ENCODE assay signal across 22 cellular contexts in genomic region chr20:35006531-35006971, GRCh38. TPM values are rescaled to one million over a fixed set of nuclear protein-coding genes. Genes with fewer than 3 reads are reported as not detected.
DNase-seq lines count a peak whose midpoint lies in the region; ATAC-seq and TF ChIP-seq lines count a peak whose summit lies in the region.
"Had no signal": no experiment of that assay in that cellular context is flagged by ENCODE, and none has a peak within 500 bp of the region (broad histone marks: within the 10 kb centered on the region; RNA-seq: fewer than 3 reads in every experiment).

No MANE protein-coding gene starts in this region.

- POLR2A ChIA-PET in Caco-2 (lab: Charles Lee) (interaction anchor here (0.6 kb wide), 1 partner anchor 96 kb away, joined by 4 read pairs; no protein-coding TSS in a partner anchor), HCT116 (lab: Charles Lee) (no interaction called here)

- peaks cover 44% of the 10 kb centered on the region for H3K36me3 ChIP-seq in Caco-2 (ENCODE audit: control insufficient read depth, insufficient read depth, low read length)
- H3K36me3 ChIP-seq in HCT116 (ENCODE audit: control insufficient read depth in 1 of 2, insufficient read depth in 2 of 2, low read length in 2 of 2) = peaks cover 28 to 40% of the 10 kb centered on the region in 2 experiments
- H3K36me3 ChIP-seq in psoas muscle (ENCODE audit: insufficient read depth in 1 of 2, low read depth in 1 of 2) = peaks cover 5 to 98% of the 10 kb centered on the region in 2 donors
- H3K36me3 ChIP-seq in GM23338 (ENCODE audit: insufficient read depth) = peaks cover 19% of the 10 kb centered on the region

- H3K4me1 ChIP-seq in Caco-2 (no peaks in the 10 kb centered on the region), HCT116 (ENCODE audit: control insufficient read depth in 1 of 2, insufficient read depth in 2 of 2, low read length in 2 of 2) (no peaks in the 10 kb centered on the region), psoas muscle (peaks cover 17% of the 10 kb centered on the region), GM23338 (ENCODE audit: insufficient read depth) (no peaks in the 10 kb centered on the region)
- H3K4me1 ChIP-seq: upper lobe of left lung had no signal

- no TSS peak for BruUV-seq in Caco-2 (replicated peaks; lab: Mats Ljungman, UMichigan)
- TSS peak; percentile 18 for BruUV-seq in HCT116 (replicated peaks; lab: Mats Ljungman, UMichigan)

- no peaks in the 10 kb centered on the region for H3K9me3 Mint-ChIP-seq in Caco-2 (ENCODE audit: unreplicated experiment)
- no peaks in the 10 kb centered on the region for H3K9me3 Mint-ChIP-seq in GM23338
- H3K9me3 Mint-ChIP-seq: CD4-positive, alpha-beta T cell; IgD-negative memory B cell had no signal

- H3K4me2 ChIP-seq in HCT116 (ENCODE audit: low read length) (no peak overlapping the region), GM23338 (no peak overlapping the region)

- no peaks in the 10 kb centered on the region for H3K27me3 Mint-ChIP-seq in Caco-2 (ENCODE audit: insufficient read depth, unreplicated experiment)
- H3K27me3 Mint-ChIP-seq in GM23338 (ENCODE audit: insufficient read depth, low read depth, poor library complexity) = peaks cover 15% of the 10 kb centered on the region
- H3K27me3 Mint-ChIP-seq: CD4-positive, alpha-beta T cell; IgD-negative memory B cell had no signal

- no peaks in the 10 kb centered on the region for H3F3A ChIP-seq in GM23338 (replicated peaks; ENCODE audit: low read depth)

- no peak overlapping the region for H3K4me3 ChIP-seq in Caco-2 (ENCODE audit: low read depth, low read length)
- H3K4me3 ChIP-seq in HCT116 (replicated peaks in 1 of 2; ENCODE audit: low read depth in 1 of 2, low read length in 2 of 2) = no peak overlapping the region
- H3K4me3 ChIP-seq in psoas muscle = no peak overlapping the region
- H3K4me3 ChIP-seq in GM23338 = no peak overlapping the region
- H3K4me3 ChIP-seq: body of pancreas, upper lobe of left lung had no signal

- H2AFZ ChIP-seq in HCT116 (ENCODE audit: low read depth, low read length, poor library complexity, severe bottlenecking) (no peak overlapping the region), GM23338 (no peak overlapping the region)

- WGBS in psoas muscle, 3 donors = 82 to 89% (median 84%) methylated on average over 4 of the region's 4 CpGs

- TF ChIP-seq POLR2A in HCT116 (IDR thresholded peaks at IDR 0.05; ENCODE audit: borderline replicate concordance, extremely low read depth, insufficient read depth, insufficient read length) = no peak

- H3K9me2 ChIP-seq in HCT116 (ENCODE audit: insufficient read depth) = no peaks in the 10 kb centered on the region
- H3K9me2 ChIP-seq in GM23338 (ENCODE audit: insufficient read depth) = no peaks in the 10 kb centered on the region

- intact Hi-C loops in Caco-2 (cut with micrococcal nuclease; ENCODE audit: unreplicated experiment) (no loop called here), HCT116 (cut with micrococcal nuclease) (no loop called here), left cardiac atrium (cut with DNase I) (no loop called here), psoas muscle (cut with DNase I) (no loop called here)

- RAD21 ChIA-PET in HCT116 (lab: Charles Lee; ENCODE audit: low non-redundant PET in 1 of 2, low total read pairs in 2 of 2, uncharacterized antibody in 2 of 2, unreplicated experiment in 2 of 2) = no interaction called here

- H3K9me3 ChIP-seq in Caco-2 (no peaks in the 10 kb centered on the region), HCT116 (ENCODE audit: control insufficient read depth in 1 of 2, insufficient read depth in 1 of 2, low read depth in 1 of 2, low read length in 2 of 2) (no peaks in the 10 kb centered on the region), psoas muscle (no peaks in the 10 kb centered on the region)
- H3K9me3 ChIP-seq: body of pancreas, upper lobe of left lung had no signal

- H3K27ac ChIP-seq in HCT116 (ENCODE audit: low read depth, low read length) = no peak overlapping the region
- H3K27ac ChIP-seq in psoas muscle = no peak overlapping the region
- no peak overlapping the region for H3K27ac ChIP-seq in GM23338 (ENCODE audit: low read depth)
- H3K27ac ChIP-seq: body of pancreas, epithelial cell of prostate, upper lobe of left lung had no signal

- no peaks in the 10 kb centered on the region for H3K27me3 ChIP-seq in Caco-2 (replicated peaks; ENCODE audit: control insufficient read depth, insufficient read depth, low read length)
- H3K27me3 ChIP-seq in HCT116 (ENCODE audit: insufficient read depth, low read length) = no peaks in the 10 kb centered on the region
- H3K27me3 ChIP-seq in psoas muscle (ENCODE audit: insufficient read depth in 3 of 3, low read length in 2 of 3) = no peaks in the 10 kb centered on the region
- no peaks in the 10 kb centered on the region for H3K27me3 ChIP-seq in GM23338 (ENCODE audit: insufficient read depth)
- H3K27me3 ChIP-seq: body of pancreas, upper lobe of left lung had no signal

- no peaks in the 10 kb centered on the region for H4K20me1 ChIP-seq in HCT116 (ENCODE audit: insufficient read depth)
- H4K20me1 ChIP-seq in GM23338 (replicated peaks; ENCODE audit: insufficient read depth) = peaks cover 2% of the 10 kb centered on the region; the same call in 1 of the 2 replicates

- TF ChIP-seq RAD21 in HCT116 (IDR thresholded peaks at IDR 0.05; ENCODE audit: low read depth) = no peak

- H3K4me1 Mint-ChIP-seq in Caco-2 (ENCODE audit: low read depth, unreplicated experiment) (no peaks in the 10 kb centered on the region), GM23338 (peaks cover 2% of the 10 kb centered on the region; the same call in 2 of the 3 replicates)
- H3K4me1 Mint-ChIP-seq: IgD-negative memory B cell had no signal

- H3K27ac Mint-ChIP-seq in Caco-2 (ENCODE audit: unreplicated experiment) (no peak overlapping the region), GM23338 (no peak overlapping the region)
- H3K27ac Mint-ChIP-seq: CD4-positive, alpha-beta T cell had no signal

- TF ChIP-seq CTCF in Caco-2 (IDR thresholded peaks at IDR 0.05; ENCODE audit: insufficient read depth in 1 of 2, low read depth in 1 of 2, low read length in 1 of 2, severe bottlenecking in 1 of 2, unreplicated experiment in 1 of 2) (no peak), HCT116 (IDR thresholded peaks at IDR 0.05 in 2 of 3, conservative IDR thresholded peaks at IDR 0.05 in 1 of 3; ENCODE audit: borderline replicate concordance in 1 of 3, insufficient read depth in 1 of 3, low read depth in 2 of 3, low read length in 2 of 3) (no peak), psoas muscle (IDR thresholded peaks at IDR 0.05) (no peak), GM23338 (conservative IDR thresholded peaks at IDR 0.05; ENCODE audit: low read depth in 2 of 2) (no peak)

- CTCF ChIA-PET in Caco-2 (lab: Charles Lee) (interaction anchor here (1.2 kb wide), 1 partner anchor 176 kb away, joined by 4 read pairs; no protein-coding TSS in a partner anchor), HCT116 (lab: Charles Lee) (no interaction called here)

- H3K9ac ChIP-seq in HCT116 (ENCODE audit: low read length) = no peak overlapping the region

- no peaks in the 10 kb centered on the region for H3K79me2 ChIP-seq in HCT116 (ENCODE audit: insufficient read depth, low read length)
- no peaks in the 10 kb centered on the region for H3K79me2 ChIP-seq in GM23338 (replicated peaks; ENCODE audit: insufficient read depth)

- H3K36me3 Mint-ChIP-seq in Caco-2 (ENCODE audit: insufficient read depth, unreplicated experiment) (peaks cover 95% of the 10 kb centered on the region), GM23338 (ENCODE audit: low read depth) (peaks cover 76% of the 10 kb centered on the region)
- H3K36me3 Mint-ChIP-seq: IgD-negative memory B cell had no signal

- ATAC-seq in HCT116 (no peak), left cardiac atrium (no peak), psoas muscle (no peak), GM23338 (no peak)
- ATAC-seq: body of pancreas; stimulated activated naive CD8-positive, alpha-beta T cell treated with anti-CD3 and anti-CD28 coated beads, Interleukin-15, Interleukin-2, amounts not matched to agents 100 U/mL and 50 U/mL, for 24 hours had no signal

- peak; percentile 27 to 53 for DNase-seq in Caco-2
- no peak for DNase-seq in HCT116 (ENCODE audit: low read depth, low spot score)
- peak; percentile 6 for DNase-seq in left cardiac atrium
- peak; percentile 0 to 43 for DNase-seq in psoas muscle
- no peak for DNase-seq in GM23338 (ENCODE audit: low spot score)
- no peak for DNase-seq in NCI-H510A (lab: John Stamatoyannopoulos, UW)
- DNase-seq in foreskin melanocyte = no peak
- DNase-seq in amniotic stem cell (lab: John Stamatoyannopoulos, UW) = no peak
- DNase-seq: activated CD4-positive, alpha-beta T cell treated with anti-CD3 and anti-CD28 coated beads for 4 hours; activated naive CD4-positive, alpha-beta T cell treated with Interleukin-2 at 50 U/mL for 16 hours; foreskin fibroblast; GF-D8; hippocampal formation; mammary epithelial cell; NCI-H526 treated with DMSO at 0.1 percent for 48 hours; stimulated activated CD4-positive, alpha-beta T cell treated with anti-CD3 and anti-CD28 coated beads, Interleukin-1b, Interleukin-23, amount 100 ng/mL, for 48 hours; stimulated activated naive CD8-positive, alpha-beta T cell treated with anti-CD3 and anti-CD28 coated beads, Interleukin-15, Interleukin-2, amounts not matched to agents 100 U/mL and 50 U/mL, for 24 hours; upper lobe of left lung had no signal

- H3K4me3 Mint-ChIP-seq in Caco-2 (ENCODE audit: unreplicated experiment) (no peak overlapping the region), GM23338 (no peak overlapping the region)
- H3K4me3 Mint-ChIP-seq: CD4-positive, alpha-beta T cell had no signal

TF ChIP-seq in HCT116, 20 proteins besides CTCF, POLR2A, EP300 and RAD21 (continues in another document):
- TF ChIP-seq CBX3 (IDR thresholded peaks at IDR 0.05; ENCODE audit: low read depth) = no peak

RNA-seq across cellular contexts. Expression of gene MYH7B, which starts 50.9 kb away (rescaled TPM):
- total RNA-seq in Caco-2 (2022) = 1.9 and 2.5 TPM in 2 replicates
- 0.74 TPM for total RNA-seq in HCT116 (2021; ENCODE audit: unreplicated experiment)
- 0.47 and 0.90 TPM in 2 replicates for polyA plus RNA-seq in HCT116 (2012)
- 10 to 100 TPM; 82.3 to 89.0 TPM for total RNA-seq in left cardiac atrium
- total RNA-seq in psoas muscle = 100 to 1,000 TPM in 1 of 4 donors, 10 to 100 TPM in 3; 10.6 to 101 (median 22.1) TPM
- polyA plus RNA-seq in psoas muscle = 10 to 100 TPM in 1 of 3 donors, 1 to 10 TPM in 2; 5.7 to 15.0 (median 6.4) TPM
- 0.10 and 0.78 TPM in 2 replicates for total RNA-seq in GM23338 (2014; rRNA removed; shearing (Covaris generic))
- polyA plus RNA-seq in GM23338 (2016; fragmentation: Nextera tagmentation; extraction: Ambion mirVana) = 1.0 and 1.1 TPM in 2 replicates

RNA-seq across cellular contexts. Expression of gene GSS, which starts 50.9 kb away (rescaled TPM):
- total RNA-seq in Caco-2 (2022) = 138 TPM in 2 replicates
- total RNA-seq in HCT116 (2021; ENCODE audit: unreplicated experiment) = 83.6 TPM
- 118 and 123 TPM in 2 replicates for polyA plus RNA-seq in HCT116 (2012)
- total RNA-seq in left cardiac atrium = 10 to 100 TPM; 20.1 to 27.2 TPM
- total RNA-seq in psoas muscle = 10 to 100 TPM; 21.5 to 36.6 (median 26.6) TPM
- 10 to 100 TPM; 14.5 to 26.9 (median 24.5) TPM for polyA plus RNA-seq in psoas muscle
- 47.5 and 63.3 TPM in 2 replicates for total RNA-seq in GM23338 (2014; rRNA removed; shearing (Covaris generic))
- polyA plus RNA-seq in GM23338 (2016; fragmentation: Nextera tagmentation; extraction: Ambion mirVana) = 31.4 and 34.0 TPM in 2 replicates

Comparison
In these comparisons a context has a peak if more than half of its experiments do, and no peak if none do; other contexts are left out.
1. DNase-seq: peak in Caco-2 (2 of 2), left cardiac atrium (single experiment) and psoas muscle (2 of 2); none in HCT116 (single experiment), GM23338 (single experiment), NCI-H510A (single experiment), foreskin melanocyte (single experiment) and amniotic stem cell (single experiment).